In the genomic region with DNA sequence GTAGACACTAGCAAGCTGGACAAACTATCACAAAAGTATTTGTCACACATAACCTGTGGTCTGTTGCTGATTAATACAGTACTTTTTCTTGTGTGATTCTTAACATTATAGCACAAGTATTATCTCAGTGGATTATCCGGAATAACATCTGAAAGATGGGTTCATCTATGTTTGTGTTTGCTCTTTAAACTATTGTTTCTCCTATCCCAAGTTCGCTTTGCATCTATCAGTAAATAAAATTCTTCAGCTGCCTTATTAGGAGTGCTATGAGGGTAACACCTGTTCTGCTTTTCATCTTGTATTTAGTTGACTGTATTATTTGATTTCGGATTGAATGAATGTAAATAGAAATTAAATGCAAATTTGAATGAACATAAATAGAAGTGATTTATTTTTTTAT, we compare ENCODE assay signal across 18 cellular contexts. TPM values are rescaled to one million over a fixed set of nuclear protein-coding genes. Genes with fewer than 3 reads are reported as not detected.
A peak's percentile ranks its signal among the peaks of the same experiment; 100 is the strongest.
DNase-seq lines count a peak whose midpoint lies in the region; ATAC-seq and TF ChIP-seq lines count a peak whose summit lies in the region.
"Had no signal": no experiment of that assay in that cellular context is flagged by ENCODE, and none has a peak within 500 bp of the region (broad histone marks: within the 10 kb centered on the region; RNA-seq: fewer than 3 reads in every experiment).

No MANE protein-coding gene starts in this region.

- peak overlapping the region; percentile 7; the same call in 1 of the 2 replicates for H3K4me2 ChIP-seq in OCI-LY7 (ENCODE audit: low read length)
- H3K4me2 ChIP-seq: A549; BLaER1 treated with 17β-estradiol and CSF1 and Interleukin-3, amounts not matched to agents 10 nM and 100 nM had no signal

- POLR2A ChIA-PET in OCI-LY7 (lab: Charles Lee) = interaction anchor here (0.7 to 1.7 kb wide), 3 partner anchors 15 to 203 kb away, joined by 3 to 12 read pairs (median 3); partner anchors contain the start of gene RNFT1

- no peaks in the 10 kb centered on the region for H3K9me3 ChIP-seq in OCI-LY7 (ENCODE audit: low read length)
- H3K9me3 ChIP-seq: A549; BLaER1 treated with 17β-estradiol and CSF1 and Interleukin-3, amounts not matched to agents 10 nM and 100 nM; Caco-2 had no signal

- H2AFZ ChIP-seq in OCI-LY7 (ENCODE audit: low read length) = no peak overlapping the region

- H3K9me2 ChIP-seq in OCI-LY7 (ENCODE audit: insufficient read depth, low read length) = no peaks in the 10 kb centered on the region

- H4K20me1 ChIP-seq in OCI-LY7 (ENCODE audit: insufficient read depth, low read length) = no peaks in the 10 kb centered on the region

- intact Hi-C loops in OCI-LY7 (cut with micrococcal nuclease; ENCODE audit: unreplicated experiment) (no loop called here), Right ventricle myocardium superior (cut with DNase I) (no loop called here)

- peaks cover 64% of the 10 kb centered on the region for H3K4me1 ChIP-seq in OCI-LY7 (ENCODE audit: insufficient read depth, low read length, poor library complexity, severe bottlenecking)
- H3K4me1 ChIP-seq: A549; BLaER1 treated with 17β-estradiol and CSF1 and Interleukin-3, amounts not matched to agents 10 nM and 100 nM; Caco-2 had no signal

- peaks cover 81% of the 10 kb centered on the region for H3K36me3 ChIP-seq in OCI-LY7 (ENCODE audit: insufficient read depth, low read length)

- no peaks in the 10 kb centered on the region for H3K9me3 Mint-ChIP-seq in activated naive CD4-positive, alpha-beta T cell treated with anti-CD3 and anti-CD28 coated beads, Interleukin-2, amount 50 U/mL, for 24 hours
- H3K9me3 Mint-ChIP-seq: CD4-positive, alpha-beta T cell; CD8-positive, alpha-beta T cell had no signal

- TF ChIP-seq CTCF in OCI-LY7 (conservative IDR thresholded peaks at IDR 0.05; ENCODE audit: low read length) = no peak

- no peaks in the 10 kb centered on the region for H3K27me3 Mint-ChIP-seq in activated naive CD4-positive, alpha-beta T cell treated with anti-CD3 and anti-CD28 coated beads, Interleukin-2, amount 50 U/mL, for 24 hours
- H3K27me3 Mint-ChIP-seq: B cell; CD4-positive, alpha-beta T cell had no signal

- peaks cover 17% of the 10 kb centered on the region for H3K36me3 Mint-ChIP-seq in activated naive CD4-positive, alpha-beta T cell treated with anti-CD3 and anti-CD28 coated beads, Interleukin-2, amount 50 U/mL, for 24 hours

- no peak for ATAC-seq in Right ventricle myocardium superior (ENCODE audit: poor library complexity)
- ATAC-seq: A549; CD8-positive, alpha-beta T cell had no signal

- CTCF ChIA-PET in OCI-LY7 (lab: Charles Lee; ENCODE audit: unreplicated experiment) = no interaction called here

- H3K27ac Mint-ChIP-seq in activated naive CD4-positive, alpha-beta T cell treated with anti-CD3 and anti-CD28 coated beads, Interleukin-2, amount 50 U/mL, for 24 hours = peak overlapping the region; percentile 46
- H3K27ac Mint-ChIP-seq: B cell; CD4-positive, alpha-beta T cell had no signal

- no peak overlapping the region for H3K4me3 Mint-ChIP-seq in activated naive CD4-positive, alpha-beta T cell treated with anti-CD3 and anti-CD28 coated beads, Interleukin-2, amount 50 U/mL, for 24 hours
- H3K4me3 Mint-ChIP-seq: B cell; CD4-positive, alpha-beta T cell; CD8-positive, alpha-beta T cell had no signal

- no TSS peak for BruUV-seq in OCI-LY7 (replicated peaks; lab: Mats Ljungman, UMichigan)

- DNase-seq in activated naive CD4-positive, alpha-beta T cell treated with Interleukin-2 at 50 U/mL for 16 hours = no peak
- DNase-seq in OCI-LY7 (ENCODE audit: low spot score) (no peak), Right ventricle myocardium superior (no peak)
- no peak for DNase-seq in activated CD8-positive, alpha-beta memory T cell treated with anti-CD3 and anti-CD28 coated beads, Interleukin-2, amount 50 U/mL, for 48 hours
- DNase-seq: AML-193; Caco-2; Calu3; CD4-positive, alpha-beta T cell; CD8-positive, alpha-beta T cell; DMS79 treated with DMSO at 0.1 percent for 48 hours; EL; GDM1 had no signal

- H3K79me2 ChIP-seq in OCI-LY7 (ENCODE audit: insufficient read depth, low read depth, low read length) = peaks cover 8% of the 10 kb centered on the region; the same call in 1 of the 2 replicates

- H3K4me3 ChIP-seq in OCI-LY7 (ENCODE audit: low read depth, low read length, poor library complexity, severe bottlenecking) = no peak overlapping the region
- H3K4me3 ChIP-seq: A549; BLaER1 treated with 17β-estradiol and CSF1 and Interleukin-3, amounts not matched to agents 10 nM and 100 nM had no signal

- H3K4me1 Mint-ChIP-seq in activated naive CD4-positive, alpha-beta T cell treated with anti-CD3 and anti-CD28 coated beads, Interleukin-2, amount 50 U/mL, for 24 hours = peaks cover 33% of the 10 kb centered on the region

- no peak overlapping the region for H3K27ac ChIP-seq in OCI-LY7 (ENCODE audit: low read depth, low read length, poor library complexity, severe bottlenecking)
- H3K27ac ChIP-seq: 22Rv1; A549; BLaER1 treated with 17β-estradiol and CSF1 and Interleukin-3, amounts not matched to agents 10 nM and 100 nM; C4-2B had no signal

RNA-seq across cellular contexts. Expression of gene RNFT1, which starts 14.5 kb away (rescaled TPM):
- 17.2 and 21.5 TPM in 2 replicates for total RNA-seq in OCI-LY7 (2014; rRNA removed; shearing (Covaris generic))
- 27.2 and 28.6 TPM in 2 replicates for total RNA-seq in OCI-LY7 (2022)
- total RNA-seq in Right ventricle myocardium superior = 15.9 TPM

RNA-seq across cellular contexts. Expression of gene RPS6KB1, which starts 57.1 kb away (rescaled TPM):
- total RNA-seq in OCI-LY7 (2014; rRNA removed; shearing (Covaris generic)) = 31.1 and 43.7 TPM in 2 replicates
- total RNA-seq in OCI-LY7 (2022) (47.1 and 53.6 TPM in 2 replicates), Right ventricle myocardium superior (22.3 TPM)

RNA-seq across cellular contexts. Expression of gene TUBD1, which starts 57.3 kb away (rescaled TPM):
- 8.6 and 11.5 TPM in 2 replicates for total RNA-seq in OCI-LY7 (2014; rRNA removed; shearing (Covaris generic))
- total RNA-seq in OCI-LY7 (2022) (13.0 and 13.2 TPM in 2 replicates), Right ventricle myocardium superior (6.9 TPM)
